25 cellular contexts compared by ENCODE assay signal in genomic region chr12:109765493-109765810, GRCh38. TPM values are rescaled to one million over a fixed set of nuclear protein-coding genes. Genes with fewer than 3 reads are reported as not detected.
DNase-seq lines count a peak whose midpoint lies in the region; ATAC-seq, FAIRE-seq and TF ChIP-seq lines count a peak whose summit lies in the region.
"Had no signal": no experiment of that assay in that cellular context is flagged by ENCODE, and none has a peak within 500 bp of the region (broad histone marks: within the 10 kb centered on the region; RNA-seq: fewer than 3 reads in every experiment).

No MANE protein-coding gene starts in this region.

- CTCF ChIA-PET in activated CD4-positive, alpha-beta memory T cell treated with anti-CD3 and anti-CD28 coated beads for 36 hours (lab: Charles Lee): interaction anchor here (1.2 kb wide), 1 partner anchor 168 kb away, joined by 3 read pairs; no protein-coding TSS in a partner anchor
- CTCF ChIA-PET in activated CD4-positive, alpha-beta memory T cell treated with anti-CD3 and anti-CD28 coated beads, Interleukin-2, amount 10 ng/mL, durations not matched to agents 7 days and 5 days (lab: Charles Lee): no interaction called here

- H3K4me3 Mint-ChIP-seq in activated CD4-positive, alpha-beta memory T cell treated with anti-CD3 and anti-CD28 coated beads for 36 hours: no peak overlapping the region
- no peak overlapping the region for H3K4me3 Mint-ChIP-seq in activated CD4-positive, alpha-beta memory T cell treated with anti-CD3 and anti-CD28 coated beads, Interleukin-2, amount 10 ng/mL, durations not matched to agents 7 days and 5 days
- no peak overlapping the region for H3K4me3 Mint-ChIP-seq in type B pancreatic cell
- H3K4me3 Mint-ChIP-seq: CD8-positive, alpha-beta memory T cell had no signal

- H3K36me3 Mint-ChIP-seq in activated CD4-positive, alpha-beta memory T cell treated with anti-CD3 and anti-CD28 coated beads for 36 hours: no peaks in the 10 kb centered on the region
- H3K36me3 Mint-ChIP-seq in activated CD4-positive, alpha-beta memory T cell treated with anti-CD3 and anti-CD28 coated beads, Interleukin-2, amount 10 ng/mL, durations not matched to agents 7 days and 5 days (ENCODE audit: low read depth): no peaks in the 10 kb centered on the region
- no peaks in the 10 kb centered on the region for H3K36me3 Mint-ChIP-seq in type B pancreatic cell
- H3K36me3 Mint-ChIP-seq: CD8-positive, alpha-beta memory T cell; IgD-negative memory B cell had no signal

- peaks cover 4% of the 10 kb centered on the region for H3K4me1 Mint-ChIP-seq in activated CD4-positive, alpha-beta memory T cell treated with anti-CD3 and anti-CD28 coated beads for 36 hours (ENCODE audit: low read depth)
- peaks cover 12% of the 10 kb centered on the region for H3K4me1 Mint-ChIP-seq in activated CD4-positive, alpha-beta memory T cell treated with anti-CD3 and anti-CD28 coated beads, Interleukin-2, amount 10 ng/mL, durations not matched to agents 7 days and 5 days
- H3K4me1 Mint-ChIP-seq in type B pancreatic cell (ENCODE audit: unreplicated experiment): no peaks in the 10 kb centered on the region
- H3K4me1 Mint-ChIP-seq: CD8-positive, alpha-beta memory T cell; IgD-negative memory B cell had no signal

- peak; percentile 5 for DNase-seq in activated CD4-positive, alpha-beta memory T cell treated with anti-CD3 and anti-CD28 coated beads for 36 hours
- DNase-seq in activated CD4-positive, alpha-beta memory T cell treated with anti-CD3 and anti-CD28 coated beads, Interleukin-2, amount 10 ng/mL, durations not matched to agents 7 days and 5 days: no peak
- DNase-seq in coronary artery (ENCODE audit: low spot score) (peak; percentile 45), lower lobe of right lung (peak; percentile 16), type B pancreatic cell (ENCODE audit: extremely low spot score, unreplicated experiment) (peak; percentile 50), Right ventricle myocardium inferior (ENCODE audit: missing footprints) (no peak), frontal cortex (ENCODE audit: low spot score in 2 of 2) (no peak)
- no peak for DNase-seq in NK-92 treated with Interleukin-12 subunit alpha and Interleukin-12 subunit beta, amount 100 ng/mL, for 24 hours (lab: John Stamatoyannopoulos, UW)
- DNase-seq: 8988T; C1 segment of cervical spinal cord; Calu3; CD8-positive, alpha-beta memory T cell; DMS53; GDM1; GOT3; NCI-H1694; NCI-H2081; NCI-H2171; NCI-H345; NCI-H524; NCI-H774 had no signal

- POLR2A ChIA-PET in activated CD4-positive, alpha-beta memory T cell treated with anti-CD3 and anti-CD28 coated beads for 36 hours (lab: Charles Lee): no interaction called here
- POLR2A ChIA-PET in activated CD4-positive, alpha-beta memory T cell treated with anti-CD3 and anti-CD28 coated beads, Interleukin-2, amount 10 ng/mL, durations not matched to agents 7 days and 5 days (lab: Charles Lee): no interaction called here

- no peak overlapping the region for H3K27ac ChIP-seq in coronary artery
- H3K27ac ChIP-seq in lower lobe of right lung: no peak overlapping the region

- H3K4me3 ChIP-seq in coronary artery: no peak overlapping the region
- no peak overlapping the region for H3K4me3 ChIP-seq in lower lobe of right lung

- H3K9me3 ChIP-seq in lower lobe of right lung: peaks cover 5% of the 10 kb centered on the region

- FAIRE-seq in frontal cortex (lab: Jason Lieb, UNC): no peak
- FAIRE-seq: GM18507 had no signal

- ATAC-seq in lower lobe of right lung: no peak
- no peak for ATAC-seq in Right ventricle myocardium inferior
- ATAC-seq: HCT116, Panc1 had no signal

- intact Hi-C loops in activated CD4-positive, alpha-beta memory T cell treated with anti-CD3 and anti-CD28 coated beads for 36 hours (cut with micrococcal nuclease): no loop called here
- intact Hi-C loops in lower lobe of right lung (cut with DNase I): no loop called here
- intact Hi-C loops in Right ventricle myocardium inferior (cut with DNase I): no loop called here

- H3K27me3 ChIP-seq in lower lobe of right lung (ENCODE audit: low read depth): no peaks in the 10 kb centered on the region

- peaks cover 4% of the 10 kb centered on the region for H3K9me3 Mint-ChIP-seq in activated CD4-positive, alpha-beta memory T cell treated with anti-CD3 and anti-CD28 coated beads for 36 hours
- peaks cover 6% of the 10 kb centered on the region for H3K9me3 Mint-ChIP-seq in activated CD4-positive, alpha-beta memory T cell treated with anti-CD3 and anti-CD28 coated beads, Interleukin-2, amount 10 ng/mL, durations not matched to agents 7 days and 5 days
- H3K9me3 Mint-ChIP-seq in type B pancreatic cell: no peaks in the 10 kb centered on the region
- H3K9me3 Mint-ChIP-seq: CD8-positive, alpha-beta memory T cell had no signal

- H3K36me3 ChIP-seq in lower lobe of right lung: no peaks in the 10 kb centered on the region

- TF ChIP-seq CTCF in coronary artery (IDR thresholded peaks at IDR 0.05) (no peak), lower lobe of right lung (IDR thresholded peaks at IDR 0.05) (no peak), type B pancreatic cell (conservative IDR thresholded peaks at IDR 0.05) (no peak)

- peaks cover 12% of the 10 kb centered on the region for H3K4me1 ChIP-seq in lower lobe of right lung

- H3K27ac Mint-ChIP-seq in activated CD4-positive, alpha-beta memory T cell treated with anti-CD3 and anti-CD28 coated beads for 36 hours: no peak overlapping the region
- H3K27ac Mint-ChIP-seq in activated CD4-positive, alpha-beta memory T cell treated with anti-CD3 and anti-CD28 coated beads, Interleukin-2, amount 10 ng/mL, durations not matched to agents 7 days and 5 days: no peak overlapping the region
- H3K27ac Mint-ChIP-seq in type B pancreatic cell: no peak overlapping the region
- H3K27ac Mint-ChIP-seq: CD8-positive, alpha-beta memory T cell had no signal

- H3K27me3 Mint-ChIP-seq in activated CD4-positive, alpha-beta memory T cell treated with anti-CD3 and anti-CD28 coated beads for 36 hours: no peaks in the 10 kb centered on the region
- peaks cover 6% of the 10 kb centered on the region for H3K27me3 Mint-ChIP-seq in activated CD4-positive, alpha-beta memory T cell treated with anti-CD3 and anti-CD28 coated beads, Interleukin-2, amount 10 ng/mL, durations not matched to agents 7 days and 5 days
- H3K27me3 Mint-ChIP-seq in type B pancreatic cell: no peaks in the 10 kb centered on the region
- H3K27me3 Mint-ChIP-seq: IgD-negative memory B cell had no signal

RNA-seq across cellular contexts. Expression of gene FAM222A, which starts 51.8 kb away (rescaled TPM):
- under 1 TPM; 0.29 to 0.55 TPM for total RNA-seq in activated CD4-positive, alpha-beta memory T cell treated with anti-CD3 and anti-CD28 coated beads for 36 hours
- total RNA-seq in activated CD4-positive, alpha-beta memory T cell treated with anti-CD3 and anti-CD28 coated beads, Interleukin-2, amount 10 ng/mL, durations not matched to agents 7 days and 5 days: under 1 TPM; 0.28 to 0.43 TPM
- total RNA-seq in lower lobe of right lung (2.4 TPM), type B pancreatic cell (ENCODE audit: low replicate concordance) (7.9 and 11.5 TPM in 2 replicates), Right ventricle myocardium inferior (27.4 TPM), frontal cortex (2.9 TPM)

Comparison
In these comparisons a context has a peak if more than half of its experiments do, and no peak if none do; other contexts are left out.
1. DNase-seq: peak in activated CD4-positive, alpha-beta memory T cell treated with anti-CD3 and anti-CD28 coated beads for 36 hours (single experiment), coronary artery (single experiment), lower lobe of right lung (single experiment) and type B pancreatic cell (single experiment); none in activated CD4-positive, alpha-beta memory T cell treated with anti-CD3 and anti-CD28 coated beads, Interleukin-2, amount 10 ng/mL, durations not matched to agents 7 days and 5 days (single experiment), NK-92 treated with Interleukin-12 subunit alpha and Interleukin-12 subunit beta, amount 100 ng/mL, for 24 hours (single experiment), Right ventricle myocardium inferior (single experiment) and frontal cortex (0 of 2).